Comparison of ENCODE assay signal across 19 cellular contexts in the genomic region with DNA sequence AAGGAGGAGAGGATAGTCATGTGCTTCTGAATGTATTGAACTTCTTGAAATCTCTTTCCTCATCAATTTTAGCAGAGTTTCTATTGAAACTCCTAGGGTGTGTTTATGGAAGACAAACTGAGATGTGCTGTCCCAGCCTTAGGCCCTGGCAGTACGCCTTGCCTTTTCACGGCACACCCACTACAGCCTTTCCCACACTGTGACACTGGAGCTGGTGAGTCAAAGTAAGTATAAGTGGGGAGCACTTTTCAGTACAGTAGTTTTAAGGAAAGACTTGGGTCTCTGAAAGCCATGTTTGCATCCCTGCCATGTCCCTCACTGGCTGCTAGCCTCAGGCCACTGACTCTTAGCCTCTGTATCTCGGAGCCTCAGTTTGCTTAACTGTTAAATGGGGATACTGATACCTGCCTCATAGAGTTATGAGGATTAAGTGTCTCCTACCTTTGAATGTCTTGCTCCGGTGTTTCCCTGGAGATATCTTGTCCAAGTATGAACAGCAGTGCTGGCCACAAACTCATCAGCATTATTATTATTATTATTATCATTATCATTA.
DNase-seq lines count a peak whose midpoint lies in the region; ATAC-seq and TF ChIP-seq lines count a peak whose summit lies in the region.
"Had no signal": no experiment of that assay in that cellular context is flagged by ENCODE, and none has a peak within 500 bp of the region (broad histone marks: within the 10 kb centered on the region; RNA-seq: fewer than 3 reads in every experiment).

No MANE protein-coding gene starts in this region.

- intact Hi-C loops in mammary epithelial cell (cut with micrococcal nuclease) = no loop called here

- H3K27me3 ChIP-seq in GM23248 (replicated peaks; ENCODE audit: insufficient read depth) (no peaks in the 10 kb centered on the region), mammary epithelial cell (ENCODE audit: insufficient read depth, low read length) (no peaks in the 10 kb centered on the region)
- H3K27me3 ChIP-seq: BE2C, Peyer's patch had no signal

- H3K27ac ChIP-seq in GM23248 (no peak overlapping the region), mammary epithelial cell (ENCODE audit: insufficient read depth, low read depth, low read length) (no peak overlapping the region)
- H3K27ac ChIP-seq: Peyer's patch had no signal

- dilution Hi-C loops in mammary epithelial cell (cut with HindIII; ENCODE audit: low sequenced_read_pairs) = loop anchor here (10.0 to 25.0 kb wide), 2 partner anchors 198 to 255 kb away; a partner anchor contains a TSS

- CTCF ChIA-PET in mammary epithelial cell (lab: Charles Lee; ENCODE audit: low non-redundant PET) = no interaction called here

- H3K9ac ChIP-seq in GM23248 (no peak overlapping the region), mammary epithelial cell (ENCODE audit: insufficient read depth, low read length) (no peak overlapping the region)

- no peaks in the 10 kb centered on the region for H3K9me2 ChIP-seq in GM23248 (ENCODE audit: insufficient read depth)

- DNase-seq in AG08395 (ENCODE audit: low spot score) = peak; percentile 55
- peak; percentile 83 for DNase-seq in GM23248
- peak; percentile 14 for DNase-seq in epithelial cell of esophagus (ENCODE audit: low read depth)
- DNase-seq in fibroblast of villous mesenchyme (ENCODE audit: low read depth) = peak; percentile 6
- no peak for DNase-seq in germinal center (ENCODE audit: low spot score)
- no peak for DNase-seq in mammary epithelial cell
- DNase-seq: BE2C, DMS79, H9, HFFc6, KBM-7, NCI-H1092, NCI-H1436, NCI-H1930, NCI-H226, NCI-H510A treated with DMSO at 0.1 percent for 48 hours, NCI-H774 had no signal

- no peaks in the 10 kb centered on the region for H4K20me1 ChIP-seq in GM23248 (ENCODE audit: insufficient read depth)
- H4K20me1 ChIP-seq in mammary epithelial cell (ENCODE audit: insufficient read depth, low read length) = no peaks in the 10 kb centered on the region

- H3K4me3 ChIP-seq in GM23248 (no peak overlapping the region), epithelial cell of esophagus (ENCODE audit: low read length) (no peak overlapping the region), fibroblast of villous mesenchyme (ENCODE audit: low read depth, low read length) (no peak overlapping the region), mammary epithelial cell (replicated peaks in 1 of 3; ENCODE audit: insufficient read depth in 1 of 3, low read depth in 2 of 3, low read length in 3 of 3) (no peak overlapping the region)
- H3K4me3 ChIP-seq: Peyer's patch had no signal

- no peaks in the 10 kb centered on the region for H3K9me3 ChIP-seq in GM23248 (ENCODE audit: low read depth)
- no peaks in the 10 kb centered on the region for H3K9me3 ChIP-seq in mammary epithelial cell (replicated peaks; ENCODE audit: insufficient read depth, low read length)
- H3K9me3 ChIP-seq: BE2C, Peyer's patch had no signal

- no peaks in the 10 kb centered on the region for H3F3A ChIP-seq in GM23248 (ENCODE audit: insufficient read depth)

- H3K4me2 ChIP-seq in GM23248 (ENCODE audit: unreplicated experiment) (no peak overlapping the region), mammary epithelial cell (ENCODE audit: insufficient read depth, low read depth, low read length) (no peak overlapping the region)

- H3K36me3 ChIP-seq in GM23248 (ENCODE audit: low read depth) (peaks cover 5% of the 10 kb centered on the region; the same call in 1 of the 2 replicates), mammary epithelial cell (ENCODE audit: insufficient read depth, low read length) (peaks cover 6% of the 10 kb centered on the region)

- H3K79me2 ChIP-seq in GM23248 (ENCODE audit: insufficient read depth) (no peaks in the 10 kb centered on the region), mammary epithelial cell (ENCODE audit: insufficient read depth, low read length) (no peaks in the 10 kb centered on the region)

- TF ChIP-seq CTCF in epithelial cell of esophagus (IDR thresholded peaks at IDR 0.05; ENCODE audit: insufficient read depth, low read depth, low read length, missing control alignments) = no peak
- TF ChIP-seq CTCF in fibroblast of villous mesenchyme (IDR thresholded peaks at IDR 0.05; ENCODE audit: insufficient read depth, low read depth, low read length) = no peak
- TF ChIP-seq CTCF in mammary epithelial cell (conservative IDR thresholded peaks at IDR 0.05 in 1 of 2, IDR thresholded peaks at IDR 0.05 in 1 of 2; ENCODE audit: extremely low read depth in 1 of 2, insufficient read depth in 1 of 2, low read depth in 1 of 2, low read length in 2 of 2) = no peak

- 59 to 60% methylated on average over 4 of the region's 4 CpGs for WGBS in GM23248 (ENCODE audit: low coverage in 1 of 2, low lambda C conversion rate in 2 of 2, missing lambda C conversion rate in 2 of 2), 2 experiments
- 79% methylated on average over 4 of the region's 4 CpGs for WGBS in mammary epithelial cell (ENCODE audit: low coverage, missing lambda C conversion rate)

- no TSS peak for BruUV-seq in mammary epithelial cell (replicated peaks; lab: Mats Ljungman, UMichigan)

- H2AFZ ChIP-seq in GM23248 (no peak overlapping the region), mammary epithelial cell (ENCODE audit: low read depth, low read length) (no peak overlapping the region)

- H3K4me1 ChIP-seq in GM23248 (ENCODE audit: insufficient read depth) (peaks cover 7% of the 10 kb centered on the region; the same call in 1 of the 2 replicates), mammary epithelial cell (ENCODE audit: insufficient read depth, low read length) (no peaks in the 10 kb centered on the region)
- H3K4me1 ChIP-seq: BE2C, Peyer's patch had no signal

- in situ Hi-C loops in GM23248 (cut with MboI) (no loop called here), mammary epithelial cell (cut with MboI; ENCODE audit: low sequenced_read_pairs in 2 of 2) (no loop called here)

- ATAC-seq in GM19452 (IDR thresholded peaks at IDR 0.05; ENCODE audit: unreplicated experiment) = no peak

Comparison
In these comparisons a context has a peak if more than half of its experiments do, and no peak if none do; other contexts are left out.
1. DNase-seq: peak in AG08395 (single experiment), GM23248 (single experiment), epithelial cell of esophagus (single experiment) and fibroblast of villous mesenchyme (single experiment); none in germinal center (single experiment) and mammary epithelial cell (single experiment).